8 cellular contexts compared by ENCODE assay signal in genomic region chr2:20326163-20326780, GRCh38.
DNase-seq lines count a peak whose midpoint lies in the region; ATAC-seq and TF ChIP-seq lines count a peak whose summit lies in the region.

No MANE protein-coding gene starts in this region.

- no peak overlapping the region for H3K4me3 Mint-ChIP-seq in stimulated activated memory B cell treated with anti-CD40 and anti-IgM and Interleukin-4, amounts not matched to agents 10 μg/mL and 1 μg/mL and 100 μg/mL, for 72 hours

- no peak overlapping the region for H3K4me3 ChIP-seq in DND-41 (ENCODE audit: low read depth in 1 of 2, low read length in 2 of 2)
- H3K4me3 ChIP-seq in MM.1S (ENCODE audit: low read length): no peak overlapping the region

- peaks cover 73% of the 10 kb centered on the region for H3K4me1 Mint-ChIP-seq in stimulated activated memory B cell treated with anti-CD40 and anti-IgM and Interleukin-4, amounts not matched to agents 10 μg/mL and 1 μg/mL and 100 μg/mL, for 72 hours

- peak; percentile 54 for DNase-seq in DND-41
- DNase-seq in MM.1S: peak; percentile 55
- DNase-seq in T-helper 1 cell: peak in 3 of 5 donors; percentile 16 to 46 (median 36)
- peak in 34 of 61 donors; percentile 1 to 62 (median 20) for DNase-seq in caudate nucleus (lab: John Stamatoyannopoulos, UW)
- DNase-seq in left kidney (ENCODE audit: low read depth, low spot score): peak; percentile 75

- H4K20me1 ChIP-seq in DND-41 (ENCODE audit: insufficient read depth, low read length) (peaks cover 94% of the 10 kb centered on the region), MM.1S (ENCODE audit: insufficient read depth, low read length) (peaks cover 65% of the 10 kb centered on the region)

- peaks cover 76% of the 10 kb centered on the region for H3K36me3 ChIP-seq in DND-41 (ENCODE audit: insufficient read depth, low read length)
- peaks cover 16% of the 10 kb centered on the region for H3K36me3 ChIP-seq in MM.1S (replicated peaks; ENCODE audit: insufficient read depth, low read length)

- peaks cover 12% of the 10 kb centered on the region for H3F3A ChIP-seq in MM.1S (ENCODE audit: insufficient read depth, low read length)

- TF ChIP-seq CTCF in DND-41 (IDR thresholded peaks at IDR 0.05; ENCODE audit: borderline replicate concordance, extremely low read depth, low read length, poor library complexity, severe bottlenecking) (peak; percentile 84), MM.1S (IDR thresholded peaks at IDR 0.05; ENCODE audit: low read length) (peak; percentile 87)

- H3K27ac ChIP-seq in DND-41 (ENCODE audit: low read length): no peak overlapping the region
- no peak overlapping the region for H3K27ac ChIP-seq in MM.1S (ENCODE audit: low read length)
- H3K27ac ChIP-seq in caudate nucleus (ENCODE audit: low read depth, low read length): no peak overlapping the region

- H3K9ac ChIP-seq in DND-41 (ENCODE audit: low read depth, low read length) (no peak overlapping the region), MM.1S (ENCODE audit: low read length) (no peak overlapping the region)

- H3K79me2 ChIP-seq in DND-41 (ENCODE audit: insufficient read depth, low read length): peaks cover 99% of the 10 kb centered on the region
- H3K79me2 ChIP-seq in MM.1S (ENCODE audit: low read length): peaks cover 100% of the 10 kb centered on the region

- ATAC-seq in DND-41 (ENCODE audit: insufficient read depth, low read depth) (peak; percentile 94), GM21529 (IDR thresholded peaks at IDR 0.05; ENCODE audit: unreplicated experiment) (peak; percentile 62), GM19035 (IDR thresholded peaks at IDR 0.05; ENCODE audit: unreplicated experiment) (no peak)
- ATAC-seq in stimulated activated memory B cell treated with anti-CD40 and anti-IgM and Interleukin-4, amounts not matched to agents 10 μg/mL and 1 μg/mL and 100 μg/mL, for 72 hours: no peak

- H3K27ac Mint-ChIP-seq in stimulated activated memory B cell treated with anti-CD40 and anti-IgM and Interleukin-4, amounts not matched to agents 10 μg/mL and 1 μg/mL and 100 μg/mL, for 72 hours: peak overlapping the region; percentile 19

- no peaks in the 10 kb centered on the region for H3K9me2 ChIP-seq in MM.1S (replicated peaks; ENCODE audit: insufficient read depth, low read length)

- no peak overlapping the region for H3K4me2 ChIP-seq in DND-41 (ENCODE audit: insufficient read depth, low read length)
- H3K4me2 ChIP-seq in MM.1S (ENCODE audit: low read depth, low read length): no peak overlapping the region

- H3K4me1 ChIP-seq in DND-41 (ENCODE audit: insufficient read depth, low read length) (no peaks in the 10 kb centered on the region; the same call in 1 of the 2 replicates), MM.1S (ENCODE audit: low read length) (no peaks in the 10 kb centered on the region)

- peaks cover 2% of the 10 kb centered on the region for H3K9me3 ChIP-seq in DND-41 (ENCODE audit: insufficient read depth, low read length, severe bottlenecking)
- H3K9me3 ChIP-seq in MM.1S (replicated peaks; ENCODE audit: insufficient read depth, low read length): no peaks in the 10 kb centered on the region

- peaks cover 5% of the 10 kb centered on the region for H3K9me3 Mint-ChIP-seq in stimulated activated memory B cell treated with anti-CD40 and anti-IgM and Interleukin-4, amounts not matched to agents 10 μg/mL and 1 μg/mL and 100 μg/mL, for 72 hours

- H3K36me3 Mint-ChIP-seq in stimulated activated memory B cell treated with anti-CD40 and anti-IgM and Interleukin-4, amounts not matched to agents 10 μg/mL and 1 μg/mL and 100 μg/mL, for 72 hours: peaks cover 68% of the 10 kb centered on the region

- H3K27me3 Mint-ChIP-seq in stimulated activated memory B cell treated with anti-CD40 and anti-IgM and Interleukin-4, amounts not matched to agents 10 μg/mL and 1 μg/mL and 100 μg/mL, for 72 hours: no peaks in the 10 kb centered on the region

- no peak overlapping the region for H2AFZ ChIP-seq in DND-41 (ENCODE audit: low read depth, low read length)
- H2AFZ ChIP-seq in MM.1S (ENCODE audit: low read length): no peak overlapping the region

- no peaks in the 10 kb centered on the region for H3K27me3 ChIP-seq in DND-41 (ENCODE audit: insufficient read depth, low read length, poor library complexity)
- H3K27me3 ChIP-seq in MM.1S (replicated peaks; ENCODE audit: insufficient read depth, low read length): no peaks in the 10 kb centered on the region

Comparison
In these comparisons a context has a peak if more than half of its experiments do, and no peak if none do; other contexts are left out.
1. ATAC-seq: peak in DND-41 (single experiment) and GM21529 (single experiment); none in stimulated activated memory B cell treated with anti-CD40 and anti-IgM and Interleukin-4, amounts not matched to agents 10 μg/mL and 1 μg/mL and 100 μg/mL, for 72 hours (single experiment) and GM19035 (single experiment).
2. DNase-seq: peak in every context shown above with its lines; median percentile 75 in left kidney; 55 in MM.1S; 54 in DND-41; 36 in T-helper 1 cell; 20 in caudate nucleus.